In genomic region chr4:165331316-165331715, GRCh38 we compare ENCODE assay signal across 9 cellular contexts. TPM values are rescaled to one million over a fixed set of nuclear protein-coding genes. Genes with fewer than 3 reads are reported as not detected.
DNase-seq lines count a peak whose midpoint lies in the region; ATAC-seq, FAIRE-seq and TF ChIP-seq lines count a peak whose summit lies in the region.
"Had no signal": no experiment of that assay in that cellular context is flagged by ENCODE, and none has a peak within 500 bp of the region (broad histone marks: within the 10 kb centered on the region; RNA-seq: fewer than 3 reads in every experiment).

No MANE protein-coding gene starts in this region.

- H3K4me2 ChIP-seq in BLaER1 (peak overlapping the region; percentile 97), keratinocyte (ENCODE audit: control insufficient read depth, extremely low read depth, insufficient read depth, low read depth, low read length) (peak overlapping the region; percentile 77)

- peaks cover 88% of the 10 kb centered on the region for H3K79me2 ChIP-seq in keratinocyte (ENCODE audit: control insufficient read depth, insufficient read depth, low read length)

- no peaks in the 10 kb centered on the region for H3K9me3 Mint-ChIP-seq in activated naive CD4-positive, alpha-beta T cell treated with anti-CD3 and anti-CD28 coated beads, Interleukin-2, amount 50 U/mL, for 72 hours

- no peaks in the 10 kb centered on the region for H3K9me3 ChIP-seq in BLaER1
- H3K9me3 ChIP-seq in HUES48 (ENCODE audit: control insufficient read depth, insufficient read depth, low read length): no peaks in the 10 kb centered on the region
- no peaks in the 10 kb centered on the region for H3K9me3 ChIP-seq in keratinocyte (ENCODE audit: control insufficient read depth, low read depth, low read length)
- no peaks in the 10 kb centered on the region for H3K9me3 ChIP-seq in psoas muscle
- H3K9me3 ChIP-seq: ovary had no signal

- intact Hi-C loops in psoas muscle (cut with DNase I): no loop called here

- peaks cover 49% of the 10 kb centered on the region for H3K4me1 ChIP-seq in BLaER1
- H3K4me1 ChIP-seq in HUES48 (ENCODE audit: control insufficient read depth, insufficient read depth, low read length): peaks cover 11% of the 10 kb centered on the region
- peaks cover 24% of the 10 kb centered on the region for H3K4me1 ChIP-seq in keratinocyte (ENCODE audit: control insufficient read depth, extremely low read depth, insufficient read depth, low read length)
- peaks cover 7% of the 10 kb centered on the region for H3K4me1 ChIP-seq in psoas muscle

- H3K36me3 ChIP-seq in BLaER1 (peaks cover 46% of the 10 kb centered on the region), HUES48 (ENCODE audit: control insufficient read depth, insufficient read depth, low read length) (peaks cover 63% of the 10 kb centered on the region), keratinocyte (ENCODE audit: control insufficient read depth in 2 of 2, extremely low read depth in 1 of 2, insufficient read depth in 2 of 2, low read length in 2 of 2) (peaks cover 18% of the 10 kb centered on the region in 2 experiments), psoas muscle (ENCODE audit: insufficient read depth in 1 of 2, low read depth in 1 of 2) (peaks cover 0 to 6% of the 10 kb centered on the region in 2 donors)
- H3K36me3 ChIP-seq: ovary had no signal

- H3K36me3 Mint-ChIP-seq in activated naive CD4-positive, alpha-beta T cell treated with anti-CD3 and anti-CD28 coated beads, Interleukin-2, amount 50 U/mL, for 72 hours: peaks cover 5 to 20% of the 10 kb centered on the region in 2 donors

- no peaks in the 10 kb centered on the region for H3K9me1 ChIP-seq in keratinocyte (ENCODE audit: control insufficient read depth, extremely low read depth, insufficient read depth, low read length)

- H3K9ac ChIP-seq in BLaER1: no peak overlapping the region
- H3K9ac ChIP-seq in HUES48 (ENCODE audit: low read depth, low read length): no peak overlapping the region
- H3K9ac ChIP-seq in keratinocyte (ENCODE audit: control insufficient read depth, extremely low read depth, insufficient read depth, low read length): peak overlapping the region; percentile 49

- peaks cover 77% of the 10 kb centered on the region for H4K20me1 ChIP-seq in BLaER1
- peaks cover 53% of the 10 kb centered on the region for H4K20me1 ChIP-seq in keratinocyte (ENCODE audit: control insufficient read depth, extremely low read depth, insufficient read depth, low read length)

- no peak overlapping the region for H2AFZ ChIP-seq in keratinocyte (ENCODE audit: control insufficient read depth, low read length)

- TF ChIP-seq CTCF in keratinocyte (optimal IDR thresholded peaks at IDR 0.05 in 1 of 3, IDR thresholded peaks at IDR 0.05 in 1 of 3, conservative IDR thresholded peaks at IDR 0.05 in 1 of 3; ENCODE audit: extremely low read depth in 1 of 3, insufficient read depth in 2 of 3, low read length in 3 of 3) (no peak), psoas muscle (IDR thresholded peaks at IDR 0.05) (no peak)

- H3K27ac ChIP-seq in BLaER1: no peak overlapping the region
- no peak overlapping the region for H3K27ac ChIP-seq in HUES48 (ENCODE audit: low read depth, low read length)
- H3K27ac ChIP-seq in keratinocyte (ENCODE audit: control insufficient read depth, insufficient read depth, low read length): no peak overlapping the region
- no peak overlapping the region for H3K27ac ChIP-seq in psoas muscle
- H3K27ac ChIP-seq: ovary had no signal

- peak overlapping the region; percentile 40 to 85 for H3K27ac Mint-ChIP-seq in activated naive CD4-positive, alpha-beta T cell treated with anti-CD3 and anti-CD28 coated beads, Interleukin-2, amount 50 U/mL, for 72 hours

- peak; percentile 16 to 22 for ATAC-seq in activated naive CD4-positive, alpha-beta T cell treated with anti-CD3 and anti-CD28 coated beads, Interleukin-2, amount 50 U/mL, for 72 hours
- ATAC-seq in HG03039 (IDR thresholded peaks at IDR 0.05; ENCODE audit: unreplicated experiment): no peak
- ATAC-seq in psoas muscle: no peak

- H3K4me3 ChIP-seq in BLaER1 (no peak overlapping the region), HUES48 (ENCODE audit: low read depth, low read length) (peak overlapping the region; percentile 99; the same call in 1 of the 2 replicates), keratinocyte (ENCODE audit: control insufficient read depth in 2 of 3, extremely low read depth in 1 of 3, insufficient read depth in 2 of 3, low read depth in 1 of 3, low read length in 3 of 3) (peak overlapping the region; percentile 68 to 100 (median 83)), psoas muscle (no peak overlapping the region)
- H3K4me3 ChIP-seq: ovary had no signal

- 74 to 88% (median 80%) methylated on average over 2 of the region's 2 CpGs for WGBS in psoas muscle, 3 donors

- no peak for FAIRE-seq in keratinocyte (lab: Jason Lieb, UNC)

- no peak for DNase-seq in activated naive CD4-positive, alpha-beta T cell treated with anti-CD3 and anti-CD28 coated beads, Interleukin-2, amount 50 U/mL, for 72 hours (ENCODE audit: low spot score in 2 of 2)
- DNase-seq in keratinocyte (ENCODE audit: low read depth, low spot score) (no peak), glomerular visceral epithelial cell (ENCODE audit: extremely low spot score) (no peak), psoas muscle (no peak)
- DNase-seq in central memory CD4-positive, alpha-beta T cell: no peak
- DNase-seq: ovary had no signal

- dilution Hi-C loops in keratinocyte (cut with MboI; ENCODE audit: extremely low pct_ligation_motif_present, low sequenced_read_pairs): loop anchor here (25.0 kb wide), 1 partner anchor 131 kb away; no protein-coding TSS in a partner anchor

- no peaks in the 10 kb centered on the region for H3K27me3 ChIP-seq in BLaER1
- no peaks in the 10 kb centered on the region for H3K27me3 ChIP-seq in HUES48 (ENCODE audit: control insufficient read depth, insufficient read depth, low read length)
- H3K27me3 ChIP-seq in keratinocyte (ENCODE audit: control insufficient read depth, extremely low read depth, insufficient read depth, low read length): no peaks in the 10 kb centered on the region
- H3K27me3 ChIP-seq in psoas muscle (ENCODE audit: insufficient read depth in 3 of 3, low read length in 2 of 3): no peaks in the 10 kb centered on the region
- H3K27me3 ChIP-seq: ovary had no signal

RNA-seq across cellular contexts. Expression of gene MSMO1, which starts 3.8 kb away (rescaled TPM):
- total RNA-seq in activated naive CD4-positive, alpha-beta T cell treated with anti-CD3 and anti-CD28 coated beads, Interleukin-2, amount 50 U/mL, for 72 hours: 10 to 100 TPM; 58.2 to 65.5 TPM
- 334 to 541 TPM (median 482 TPM) in 3 replicates for polyA plus RNA-seq in keratinocyte
- 146 TPM for polyA plus RNA-seq in keratinocyte (2011; ENCODE audit: low read depth)
- polyA plus RNA-seq in keratinocyte (2011; cell fraction: cytosol; rRNA removed): 228 and 437 TPM in 2 replicates
- polyA plus RNA-seq in keratinocyte (2011; cell fraction: nucleus; rRNA removed): 478 and 606 TPM in 2 replicates
- polyA plus RNA-seq in keratinocyte (2012; ENCODE audit: low replicate concordance): 188 and 366 TPM in 2 replicates
- polyA minus RNA-seq in keratinocyte: 101 to 276 TPM (median 151 TPM) in 3 replicates
- 207 TPM for polyA minus RNA-seq in keratinocyte (2011; cell fraction: cytosol; rRNA and poly(A)+ RNA removed)
- 255 and 403 TPM in 2 replicates for polyA minus RNA-seq in keratinocyte (2011; cell fraction: nucleus; rRNA and poly(A)+ RNA removed)
- total RNA-seq in psoas muscle: 1 to 10 TPM; 2.9 to 5.9 (median 4.0) TPM
- polyA plus RNA-seq in psoas muscle: 1 to 10 TPM; 4.0 to 5.2 (median 4.9) TPM

RNA-seq across cellular contexts. Expression of gene CPE, which starts 47.5 kb away (rescaled TPM):
- total RNA-seq in activated naive CD4-positive, alpha-beta T cell treated with anti-CD3 and anti-CD28 coated beads, Interleukin-2, amount 50 U/mL, for 72 hours: not detected
- 1.4 to 3.8 TPM (median 1.9 TPM) in 3 replicates for polyA plus RNA-seq in keratinocyte
- 13.5 TPM for polyA plus RNA-seq in keratinocyte (2011; ENCODE audit: low read depth)
- polyA plus RNA-seq in keratinocyte (2011; cell fraction: cytosol; rRNA removed): 0.86 and 1.3 TPM in 2 replicates
- polyA plus RNA-seq in keratinocyte (2011; cell fraction: nucleus; rRNA removed): 4.9 and 5.1 TPM in 2 replicates
- polyA plus RNA-seq in keratinocyte (2012; ENCODE audit: low replicate concordance): 1.1 and 10.5 TPM in 2 replicates
- 0.77 to 2.3 TPM (median 1.4 TPM) in 3 replicates for polyA minus RNA-seq in keratinocyte
- 5.8 TPM for polyA minus RNA-seq in keratinocyte (2011; cell fraction: cytosol; rRNA and poly(A)+ RNA removed)
- polyA minus RNA-seq in keratinocyte (2011; cell fraction: nucleus; rRNA and poly(A)+ RNA removed): 1.7 and 3.2 TPM in 2 replicates
- total RNA-seq in psoas muscle: 10 to 100 TPM; 12.2 to 34.8 (median 22.4) TPM
- polyA plus RNA-seq in psoas muscle: 10 to 100 TPM in 2 of 3 donors, 1 to 10 TPM in 1; 9.4 to 10.3 (median 10.1) TPM

Comparison
In these comparisons a context has a peak if more than half of its experiments do, and no peak if none do; other contexts are left out.
1. H3K4me3 ChIP-seq: peak in HUES48 (single experiment) and keratinocyte (3 of 3); none in BLaER1 (single experiment) and psoas muscle (single experiment).
2. ATAC-seq: peak in activated naive CD4-positive, alpha-beta T cell treated with anti-CD3 and anti-CD28 coated beads, Interleukin-2, amount 50 U/mL, for 72 hours (2 of 2); none in HG03039 (single experiment) and psoas muscle (0 of 4).
3. RNA of gene MSMO1, which starts 3.8 kb away (total RNA-seq): 58.2 to 65.5 TPM in activated naive CD4-positive, alpha-beta T cell treated with anti-CD3 and anti-CD28 coated beads, Interleukin-2, amount 50 U/mL, for 72 hours; 2.9 to 5.9 TPM in psoas muscle; every median in the first group is over 4 times any median in the second.
4. RNA of gene CPE, which starts 47.5 kb away (total RNA-seq): 12.2 to 34.8 TPM in psoas muscle; not detected in activated naive CD4-positive, alpha-beta T cell treated with anti-CD3 and anti-CD28 coated beads, Interleukin-2, amount 50 U/mL, for 72 hours; every median in the first group is over 10 times any median in the second.